ENCODE assay signal across 16 cellular contexts in the genomic region with DNA sequence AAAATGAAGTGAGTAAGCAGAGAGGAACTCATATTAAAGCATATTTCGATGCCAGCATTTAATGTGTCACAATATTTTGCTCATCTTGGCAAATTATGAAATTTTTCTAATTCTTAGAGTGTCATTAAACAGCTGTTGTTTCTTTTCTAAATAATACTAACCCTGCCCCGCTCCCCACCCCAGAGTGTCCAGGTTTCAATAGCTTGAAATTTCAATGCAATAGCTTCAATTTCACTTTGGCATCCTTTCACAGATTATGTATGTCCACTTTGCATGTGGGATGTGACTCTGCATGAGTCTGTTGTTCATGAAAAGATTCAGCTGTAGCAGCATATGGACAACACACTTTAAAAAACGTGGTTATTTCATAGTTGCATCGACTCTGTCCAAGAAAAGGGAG.
DNase-seq lines count a peak whose midpoint lies in the region; ATAC-seq and TF ChIP-seq lines count a peak whose summit lies in the region.
"Had no signal": no experiment of that assay in that cellular context is flagged by ENCODE, and none has a peak within 500 bp of the region (broad histone marks: within the 10 kb centered on the region; RNA-seq: fewer than 3 reads in every experiment).

No MANE protein-coding gene starts in this region.

- H3K27me3 ChIP-seq in heart right ventricle = peaks cover 0 to 6% (median 0%) of the 10 kb centered on the region in 7 donors
- no peaks in the 10 kb centered on the region for H3K27me3 ChIP-seq in adipocyte (replicated peaks; ENCODE audit: control insufficient read depth, insufficient read depth, low read length)
- H3K27me3 ChIP-seq in skeletal muscle satellite cell (ENCODE audit: control insufficient read depth, insufficient read depth, low read length) = no peaks in the 10 kb centered on the region
- H3K27me3 ChIP-seq in CD8-positive, alpha-beta T cell (ENCODE audit: insufficient read depth, low read length) = no peaks in the 10 kb centered on the region

- H3K4me3 Mint-ChIP-seq in activated naive CD8-positive, alpha-beta T cell treated with anti-CD3 and anti-CD28 coated beads for 36 hours = no peak overlapping the region
- H3K4me3 Mint-ChIP-seq in CD8-positive, alpha-beta T cell = no peak overlapping the region
- H3K4me3 Mint-ChIP-seq: activated CD4-positive, alpha-beta T cell treated with anti-CD3 and anti-CD28 coated beads for 36 hours; activated naive CD4-positive, alpha-beta T cell treated with anti-CD3 and anti-CD28 coated beads, Interleukin-2, amount 50 U/mL, for 24 hours; effector memory CD8-positive, alpha-beta T cell; stimulated activated naive CD8-positive, alpha-beta T cell treated with anti-CD3 and anti-CD28 coated beads, Interleukin-15, Interleukin-2, amounts not matched to agents 100 ng/mL and 50 ng/mL, for 24 hours had no signal

- H3K4me2 ChIP-seq in skeletal muscle satellite cell (ENCODE audit: low read length) = peak overlapping the region; percentile 78

- H3K36me3 Mint-ChIP-seq in activated naive CD8-positive, alpha-beta T cell treated with anti-CD3 and anti-CD28 coated beads for 36 hours = no peaks in the 10 kb centered on the region
- H3K36me3 Mint-ChIP-seq in CD8-positive, alpha-beta T cell = no peaks in the 10 kb centered on the region
- H3K36me3 Mint-ChIP-seq: activated naive CD4-positive, alpha-beta T cell treated with anti-CD3 and anti-CD28 coated beads, Interleukin-2, amount 50 U/mL, for 24 hours had no signal

- H3K36me3 ChIP-seq in heart right ventricle (no peaks in the 10 kb centered on the region), adipocyte (ENCODE audit: control insufficient read depth, insufficient read depth, low read length, severe bottlenecking) (no peaks in the 10 kb centered on the region), skeletal muscle satellite cell (ENCODE audit: insufficient read depth, low read length) (no peaks in the 10 kb centered on the region)
- no peaks in the 10 kb centered on the region for H3K36me3 ChIP-seq in CD8-positive, alpha-beta T cell (ENCODE audit: insufficient read depth, low read length)

- H3K9ac ChIP-seq in adipocyte (ENCODE audit: low read length) (peak overlapping the region; percentile 32), skeletal muscle satellite cell (ENCODE audit: low read depth, low read length) (peak overlapping the region; percentile 78)

- CTCF ChIA-PET in CD8-positive, alpha-beta T cell (lab: Charles Lee) = interaction anchor here (1.1 kb wide), 1 partner anchor 15 kb away, joined by 3 read pairs; no protein-coding TSS in a partner anchor

- H3K4me3 ChIP-seq in heart right ventricle = no peak overlapping the region
- H3K4me3 ChIP-seq in adipocyte (ENCODE audit: low read length) = peak overlapping the region; percentile 49
- no peak overlapping the region for H3K4me3 ChIP-seq in foreskin fibroblast (ENCODE audit: low read depth in 1 of 2, low read length in 2 of 2)
- peak overlapping the region; percentile 47 for H3K4me3 ChIP-seq in skeletal muscle satellite cell (ENCODE audit: low read length)
- no peak overlapping the region for H3K4me3 ChIP-seq in CD8-positive, alpha-beta T cell (ENCODE audit: low read depth, low read length)

- ATAC-seq in heart right ventricle = peak in 1 of 8 donors; percentile 8
- ATAC-seq in left ventricle myocardium superior = no peak
- ATAC-seq in CD8-positive, alpha-beta T cell = no peak
- ATAC-seq: activated CD4-positive, alpha-beta T cell treated with anti-CD3 and anti-CD28 coated beads for 36 hours; effector memory CD8-positive, alpha-beta T cell had no signal

- POLR2A ChIA-PET in CD8-positive, alpha-beta T cell (lab: Charles Lee) = no interaction called here

- no peaks in the 10 kb centered on the region for H3K4me1 Mint-ChIP-seq in activated naive CD8-positive, alpha-beta T cell treated with anti-CD3 and anti-CD28 coated beads for 36 hours
- H3K4me1 Mint-ChIP-seq in CD8-positive, alpha-beta T cell (ENCODE audit: low read depth) = no peaks in the 10 kb centered on the region
- H3K4me1 Mint-ChIP-seq: activated CD4-positive, alpha-beta T cell treated with anti-CD3 and anti-CD28 coated beads for 36 hours; activated naive CD4-positive, alpha-beta T cell treated with anti-CD3 and anti-CD28 coated beads, Interleukin-2, amount 50 U/mL, for 24 hours had no signal

- H3K9me3 Mint-ChIP-seq in activated naive CD8-positive, alpha-beta T cell treated with anti-CD3 and anti-CD28 coated beads for 36 hours = no peaks in the 10 kb centered on the region
- no peaks in the 10 kb centered on the region for H3K9me3 Mint-ChIP-seq in CD8-positive, alpha-beta T cell
- H3K9me3 Mint-ChIP-seq: activated naive CD4-positive, alpha-beta T cell treated with anti-CD3 and anti-CD28 coated beads, Interleukin-2, amount 50 U/mL, for 24 hours; effector memory CD8-positive, alpha-beta T cell; stimulated activated naive CD8-positive, alpha-beta T cell treated with anti-CD3 and anti-CD28 coated beads, Interleukin-15, Interleukin-2, amounts not matched to agents 100 ng/mL and 50 ng/mL, for 24 hours had no signal

- TF ChIP-seq CTCF in heart right ventricle (IDR thresholded peaks at IDR 0.05) (no peak), foreskin fibroblast (IDR thresholded peaks at IDR 0.05; ENCODE audit: low read depth, low read length) (no peak)
- no peak for TF ChIP-seq CTCF in CD8-positive, alpha-beta T cell (IDR thresholded peaks at IDR 0.05)

- DNase-seq in heart right ventricle (no peak), left ventricle myocardium superior (no peak), adipocyte (ENCODE audit: low read depth) (peak; percentile 91), foreskin fibroblast (peak; percentile 71 to 90)
- DNase-seq in activated naive CD8-positive, alpha-beta T cell treated with anti-CD3 and anti-CD28 coated beads for 36 hours = no peak
- DNase-seq in CD8-positive, alpha-beta T cell = no peak
- DNase-seq in activated naive CD4-positive, alpha-beta T cell treated with anti-CD3 and anti-CD28 coated beads, Interleukin-2, amount 50 U/mL, for 16 hours = no peak
- DNase-seq: ACHN; activated CD4-positive, alpha-beta T cell treated with anti-CD3 and anti-CD28 coated beads for 36 hours; activated CD8-positive, alpha-beta memory T cell treated with anti-CD3 and anti-CD28 coated beads, Interleukin-2, amount 50 U/mL, for 4 hours; effector memory CD8-positive, alpha-beta T cell; NCI-H2227 treated with DMSO at 0.1 percent for 48 hours; nucleus accumbens had no signal

- H3K4me1 ChIP-seq in heart right ventricle = peaks cover 0 to 25% (median 3%) of the 10 kb centered on the region in 9 donors
- H3K4me1 ChIP-seq in adipocyte (ENCODE audit: control insufficient read depth, insufficient read depth, low read length) = peaks cover 29% of the 10 kb centered on the region
- H3K4me1 ChIP-seq in skeletal muscle satellite cell (ENCODE audit: control insufficient read depth, insufficient read depth, low read length) = peaks cover 47% of the 10 kb centered on the region
- no peaks in the 10 kb centered on the region for H3K4me1 ChIP-seq in CD8-positive, alpha-beta T cell (ENCODE audit: insufficient read depth, low read length)

- H3K27me3 Mint-ChIP-seq in activated naive CD8-positive, alpha-beta T cell treated with anti-CD3 and anti-CD28 coated beads for 36 hours = peaks cover 8% of the 10 kb centered on the region
- peaks cover 7% of the 10 kb centered on the region for H3K27me3 Mint-ChIP-seq in CD8-positive, alpha-beta T cell (ENCODE audit: low read depth)
- H3K27me3 Mint-ChIP-seq: activated naive CD4-positive, alpha-beta T cell treated with anti-CD3 and anti-CD28 coated beads, Interleukin-2, amount 50 U/mL, for 24 hours had no signal

- no peak overlapping the region for H3K27ac Mint-ChIP-seq in activated naive CD8-positive, alpha-beta T cell treated with anti-CD3 and anti-CD28 coated beads for 36 hours
- H3K27ac Mint-ChIP-seq in CD8-positive, alpha-beta T cell = no peak overlapping the region
- H3K27ac Mint-ChIP-seq: activated CD4-positive, alpha-beta T cell treated with anti-CD3 and anti-CD28 coated beads for 36 hours; activated naive CD4-positive, alpha-beta T cell treated with anti-CD3 and anti-CD28 coated beads, Interleukin-2, amount 50 U/mL, for 24 hours; effector memory CD8-positive, alpha-beta T cell; stimulated activated naive CD8-positive, alpha-beta T cell treated with anti-CD3 and anti-CD28 coated beads, Interleukin-15, Interleukin-2, amounts not matched to agents 100 ng/mL and 50 ng/mL, for 24 hours had no signal

- WGBS in heart right ventricle, 2 donors = 55 to 61% methylated on average over 4 of the region's 4 CpGs

- intact Hi-C loops in heart right ventricle (cut with DNase I) (no loop called here), left ventricle myocardium superior (cut with micrococcal nuclease) (no loop called here)
- intact Hi-C loops in CD8-positive, alpha-beta T cell (cut with DNase I, micrococcal nuclease) = no loop called here

- peak overlapping the region in 9 of 10 donors; percentile 16 to 81 (median 61) for H3K27ac ChIP-seq in heart right ventricle
- no peak overlapping the region for H3K27ac ChIP-seq in CD8-positive, alpha-beta T cell (ENCODE audit: low read depth, low read length)

- no peaks in the 10 kb centered on the region for H3K9me3 ChIP-seq in heart right ventricle
- no peaks in the 10 kb centered on the region for H3K9me3 ChIP-seq in adipocyte (ENCODE audit: control insufficient read depth, low read length)
- H3K9me3 ChIP-seq in skeletal muscle satellite cell (replicated peaks; ENCODE audit: low read length) = no peaks in the 10 kb centered on the region
- H3K9me3 ChIP-seq in CD8-positive, alpha-beta T cell (ENCODE audit: low read length) = no peaks in the 10 kb centered on the region

Comparison
In these comparisons a context has a peak if more than half of its experiments do, and no peak if none do; other contexts are left out.
1. DNase-seq: peak in adipocyte (single experiment) and foreskin fibroblast (2 of 2); none in heart right ventricle (0 of 2), left ventricle myocardium superior (single experiment), activated naive CD8-positive, alpha-beta T cell treated with anti-CD3 and anti-CD28 coated beads for 36 hours (single experiment), CD8-positive, alpha-beta T cell (0 of 7) and activated naive CD4-positive, alpha-beta T cell treated with anti-CD3 and anti-CD28 coated beads, Interleukin-2, amount 50 U/mL, for 16 hours (single experiment).
2. H3K4me3 ChIP-seq: peak in adipocyte (single experiment) and skeletal muscle satellite cell (single experiment); none in heart right ventricle (0 of 10), foreskin fibroblast (0 of 2) and CD8-positive, alpha-beta T cell (single experiment).